2 cellular contexts compared by ENCODE assay signal in the genomic region with DNA sequence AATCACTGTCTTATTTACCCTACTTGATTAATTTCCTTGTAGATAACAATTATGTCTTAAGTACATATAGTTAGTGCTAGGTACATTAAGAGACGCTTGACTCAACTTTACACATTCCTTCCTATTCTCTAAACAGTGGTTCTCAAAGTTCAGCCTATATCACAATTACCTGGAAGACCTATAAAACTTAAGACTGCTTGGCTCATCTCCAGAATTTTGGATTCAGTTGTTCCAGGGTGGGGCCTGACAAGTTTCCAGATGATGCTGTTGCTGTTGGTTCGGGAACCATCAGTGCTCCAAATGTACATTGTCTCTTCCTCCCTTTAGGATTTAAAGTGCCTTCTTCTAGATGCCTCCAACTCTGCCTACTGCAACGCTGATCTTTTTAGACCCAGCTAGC.
TF ChIP-seq lines count a peak whose summit lies in the region.

No MANE protein-coding gene starts in this region.

TF ChIP-seq in A549, 52 proteins besides CTCF, POLR2A, EP300 and RAD21:
- TF ChIP-seq EHF (CRISPR knock-in tag; IDR thresholded peaks at IDR 0.05) (no peak), CEBPB (IDR thresholded peaks at IDR 0.05) (no peak), EHMT2 (IDR thresholded peaks at IDR 0.05; ENCODE audit: low read depth) (no peak), FOXS1 (CRISPR knock-in tag; IDR thresholded peaks at IDR 0.05) (no peak), ESRRA (IDR thresholded peaks at IDR 0.05; ENCODE audit: borderline replicate concordance, low read length) (no peak), GATA3 (IDR thresholded peaks at IDR 0.05; ENCODE audit: borderline replicate concordance) (no peak), SREBF2 (IDR thresholded peaks at IDR 0.05) (no peak), ZFP36 (IDR thresholded peaks at IDR 0.05; ENCODE audit: borderline replicate concordance, partially characterized antibody) (no peak), PHF8 (IDR thresholded peaks at IDR 0.05; ENCODE audit: borderline replicate concordance, low read depth) (no peak), HOXA7 (CRISPR knock-in tag; IDR thresholded peaks at IDR 0.05) (no peak)
- TF ChIP-seq, protein P1, sequence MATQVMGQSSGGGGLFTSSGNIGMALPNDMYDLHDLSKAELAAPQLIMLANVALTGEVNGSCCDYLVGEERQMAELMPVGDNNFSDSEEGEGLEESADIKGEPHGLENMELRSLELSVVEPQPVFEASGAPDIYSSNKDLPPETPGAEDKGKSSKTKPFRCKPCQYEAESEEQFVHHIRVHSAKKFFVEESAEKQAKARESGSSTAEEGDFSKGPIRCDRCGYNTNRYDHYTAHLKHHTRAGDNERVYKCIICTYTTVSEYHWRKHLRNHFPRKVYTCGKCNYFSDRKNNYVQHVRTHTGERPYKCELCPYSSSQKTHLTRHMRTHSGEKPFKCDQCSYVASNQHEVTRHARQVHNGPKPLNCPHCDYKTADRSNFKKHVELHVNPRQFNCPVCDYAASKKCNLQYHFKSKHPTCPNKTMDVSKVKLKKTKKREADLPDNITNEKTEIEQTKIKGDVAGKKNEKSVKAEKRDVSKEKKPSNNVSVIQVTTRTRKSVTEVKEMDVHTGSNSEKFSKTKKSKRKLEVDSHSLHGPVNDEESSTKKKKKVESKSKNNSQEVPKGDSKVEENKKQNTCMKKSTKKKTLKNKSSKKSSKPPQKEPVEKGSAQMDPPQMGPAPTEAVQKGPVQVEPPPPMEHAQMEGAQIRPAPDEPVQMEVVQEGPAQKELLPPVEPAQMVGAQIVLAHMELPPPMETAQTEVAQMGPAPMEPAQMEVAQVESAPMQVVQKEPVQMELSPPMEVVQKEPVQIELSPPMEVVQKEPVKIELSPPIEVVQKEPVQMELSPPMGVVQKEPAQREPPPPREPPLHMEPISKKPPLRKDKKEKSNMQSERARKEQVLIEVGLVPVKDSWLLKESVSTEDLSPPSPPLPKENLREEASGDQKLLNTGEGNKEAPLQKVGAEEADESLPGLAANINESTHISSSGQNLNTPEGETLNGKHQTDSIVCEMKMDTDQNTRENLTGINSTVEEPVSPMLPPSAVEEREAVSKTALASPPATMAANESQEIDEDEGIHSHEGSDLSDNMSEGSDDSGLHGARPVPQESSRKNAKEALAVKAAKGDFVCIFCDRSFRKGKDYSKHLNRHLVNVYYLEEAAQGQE (IDR thresholded peaks at IDR 0.05) = no peak
- TF ChIP-seq, protein P2, sequence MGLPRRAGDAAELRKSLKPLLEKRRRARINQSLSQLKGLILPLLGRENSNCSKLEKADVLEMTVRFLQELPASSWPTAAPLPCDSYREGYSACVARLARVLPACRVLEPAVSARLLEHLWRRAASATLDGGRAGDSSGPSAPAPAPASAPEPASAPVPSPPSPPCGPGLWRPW (IDR thresholded peaks at IDR 0.05) = no peak
- TF ChIP-seq, protein P3, sequence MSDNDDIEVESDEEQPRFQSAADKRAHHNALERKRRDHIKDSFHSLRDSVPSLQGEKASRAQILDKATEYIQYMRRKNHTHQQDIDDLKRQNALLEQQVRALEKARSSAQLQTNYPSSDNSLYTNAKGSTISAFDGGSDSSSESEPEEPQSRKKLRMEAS (IDR thresholded peaks at IDR 0.05) = no peak
TF ChIP-seq in A549: peak in this region for 0.

TF ChIP-seq in Ishikawa, 13 proteins besides CTCF, POLR2A, EP300 and RAD21:
- TF ChIP-seq TCF12 (IDR thresholded peaks at IDR 0.05; ENCODE audit: low read depth) = no peak
- TF ChIP-seq NFIC (IDR thresholded peaks at IDR 0.05) = peak; percentile 36; the same call in 1 of the 2 replicates
